In genomic region chr17:27921599-27921998, GRCh38 we compare ENCODE assay signal across 34 cellular contexts.
"Had no signal": no experiment of that assay in that cellular context is flagged by ENCODE, and none has a peak within 500 bp of the region (broad histone marks: within the 10 kb centered on the region; RNA-seq: fewer than 3 reads in every experiment).

No MANE protein-coding gene starts in this region.

- DNase-seq: Karpas-422, Kasumi-1, MG63, MM.1S, MV-4-11, NCI-H1048, NCI-H1092, NCI-H1092 treated with DMSO at 0.1 percent for 48 hours, NCI-H1105, NCI-H1105 treated with DMSO at 0.1 percent for 48 hours, NCI-H1417, NCI-H1417 treated with DMSO at 0.1 percent for 48 hours, NCI-H1436, NCI-H1436 treated with DMSO at 0.1 percent for 48 hours, NCI-H146, NCI-H1694, NCI-H1694 treated with DMSO at 0.1 percent for 48 hours, NCI-H187, NCI-H187 treated with DMSO at 0.1 percent for 48 hours, NCI-H1930, NCI-H2029, NCI-H2029 treated with DMSO at 0.1 percent for 48 hours, NCI-H2081, NCI-H2081 treated with DMSO at 0.1 percent for 48 hours, NCI-H2107, NCI-H2171, NCI-H2171 treated with DMSO at 0.1 percent for 48 hours, NCI-H2227 treated with DMSO at 0.1 percent for 48 hours, NCI-H226, NCI-H345, NCI-H446, NCI-H446 treated with DMSO at 0.1 percent for 48 hours, NCI-H510A, NCI-H510A treated with DMSO at 0.1 percent for 48 hours had no signal

- H3K4me3 ChIP-seq: MG63 had no signal

- H3K36me3 ChIP-seq: MG63 had no signal
